In genomic region chr11:119993732-119994131, GRCh38 we compare ENCODE assay signal across 14 cellular contexts.
DNase-seq lines count a peak whose midpoint lies in the region; ATAC-seq, FAIRE-seq and TF ChIP-seq lines count a peak whose summit lies in the region.
"Had no signal": no experiment of that assay in that cellular context is flagged by ENCODE, and none has a peak within 500 bp of the region (broad histone marks: within the 10 kb centered on the region; RNA-seq: fewer than 3 reads in every experiment).

No MANE protein-coding gene starts in this region.

- no peaks in the 10 kb centered on the region for H3K4me1 ChIP-seq in colonic mucosa
- H3K4me1 ChIP-seq in small intestine (ENCODE audit: control insufficient read depth in 2 of 2, insufficient read depth in 1 of 2, low read depth in 1 of 2, low read length in 1 of 2): no peaks in the 10 kb centered on the region
- H3K4me1 ChIP-seq: ascending aorta, tibial nerve had no signal

- 10 to 51% (median 27%) methylated on average over 4 of the region's 4 CpGs for WGBS in small intestine, 3 donors

- H3K4me3 ChIP-seq in colonic mucosa (no peak overlapping the region), small intestine (ENCODE audit: low read depth in 1 of 2, low read length in 2 of 2) (no peak overlapping the region)
- H3K4me3 ChIP-seq: ascending aorta, tibial nerve had no signal

- H3K9me3 ChIP-seq in colonic mucosa (no peaks in the 10 kb centered on the region), small intestine (ENCODE audit: control insufficient read depth, low read depth) (no peaks in the 10 kb centered on the region)
- H3K9me3 ChIP-seq: ascending aorta, tibial nerve had no signal

- no peak overlapping the region for H3K9ac ChIP-seq in colonic mucosa (ENCODE audit: low read depth in 2 of 2, low read length in 2 of 2)

- intact Hi-C loops in colonic mucosa (cut with DNase I): no loop called here
- intact Hi-C loops in activated CD8-positive, alpha-beta T cell treated with anti-CD3 and anti-CD28 coated beads for 36 hours (cut with micrococcal nuclease): no loop called here

- ATAC-seq in activated CD8-positive, alpha-beta T cell treated with anti-CD3 and anti-CD28 coated beads for 36 hours: no peak

- no peaks in the 10 kb centered on the region for H3K36me3 Mint-ChIP-seq in activated CD8-positive, alpha-beta T cell treated with anti-CD3 and anti-CD28 coated beads for 36 hours (ENCODE audit: low read depth)

- H3K27ac Mint-ChIP-seq in activated CD8-positive, alpha-beta T cell treated with anti-CD3 and anti-CD28 coated beads for 36 hours: no peak overlapping the region

- H3K27me3 Mint-ChIP-seq in activated CD8-positive, alpha-beta T cell treated with anti-CD3 and anti-CD28 coated beads for 36 hours: no peaks in the 10 kb centered on the region

- H3K27ac ChIP-seq in colonic mucosa (no peak overlapping the region), small intestine (ENCODE audit: low read depth in 1 of 2, low read length in 1 of 2) (peak overlapping the region in 1 of 2 donors; percentile 7)
- H3K27ac ChIP-seq: ascending aorta, tibial nerve had no signal

- DNase-seq in NCI-H748 (lab: John Stamatoyannopoulos, UW; ENCODE audit: unreplicated experiment): peak; percentile 19
- DNase-seq in NCI-H748 treated with DMSO at 0.1 percent for 48 hours (lab: John Stamatoyannopoulos, UW): no peak
- peak; percentile 50 for DNase-seq in NCI-H345 (lab: John Stamatoyannopoulos, UW)
- peak; percentile 22 for DNase-seq in colonic mucosa
- DNase-seq in small intestine: peak; percentile 78
- no peak for DNase-seq in H54 (ENCODE audit: insufficient read length, low spot score)
- DNase-seq in activated CD8-positive, alpha-beta T cell treated with anti-CD3 and anti-CD28 coated beads for 36 hours: no peak
- DNase-seq in A172 (ENCODE audit: low spot score): no peak
- DNase-seq: activated CD4-positive, alpha-beta T cell treated with anti-CD3 and anti-CD28 coated beads, Interleukin-2, amount 50 U/mL, for 48 hours; NCI-H2081 treated with DMSO at 0.1 percent for 48 hours; RPMI8226; T-helper 9 cell had no signal

- TF ChIP-seq CTCF in colonic mucosa (IDR thresholded peaks at IDR 0.05): no peak
- no peak for TF ChIP-seq CTCF in activated CD8-positive, alpha-beta T cell treated with anti-CD3 and anti-CD28 coated beads for 36 hours (IDR thresholded peaks at IDR 0.05)

- CTCF ChIA-PET in activated CD8-positive, alpha-beta T cell treated with anti-CD3 and anti-CD28 coated beads for 36 hours (lab: Charles Lee): no interaction called here

- no peaks in the 10 kb centered on the region for H3K27me3 ChIP-seq in colonic mucosa
- no peaks in the 10 kb centered on the region for H3K27me3 ChIP-seq in small intestine (ENCODE audit: control insufficient read depth in 2 of 2, insufficient read depth in 2 of 2, low read length in 2 of 2)
- H3K27me3 ChIP-seq: ascending aorta had no signal

- no peaks in the 10 kb centered on the region for H3K4me1 Mint-ChIP-seq in activated CD8-positive, alpha-beta T cell treated with anti-CD3 and anti-CD28 coated beads for 36 hours (ENCODE audit: low read depth)

- TF ChIP-seq POLR2A in H54 (IDR thresholded peaks at IDR 0.05; ENCODE audit: low read depth, low read length): no peak

- H3K4me3 Mint-ChIP-seq in activated CD8-positive, alpha-beta T cell treated with anti-CD3 and anti-CD28 coated beads for 36 hours: no peak overlapping the region

- FAIRE-seq in small intestine (lab: Jason Lieb, UNC): no peak
- no peak for FAIRE-seq in H54 (lab: Jason Lieb, UNC)

- H3K36me3 ChIP-seq in colonic mucosa (no peaks in the 10 kb centered on the region), small intestine (ENCODE audit: control insufficient read depth in 2 of 2, insufficient read depth in 2 of 2, low read length in 2 of 2) (no peaks in the 10 kb centered on the region)
- H3K36me3 ChIP-seq: ascending aorta, tibial nerve had no signal

- POLR2A ChIA-PET in activated CD8-positive, alpha-beta T cell treated with anti-CD3 and anti-CD28 coated beads for 36 hours (lab: Charles Lee): no interaction called here

- H3K9me3 Mint-ChIP-seq in activated CD8-positive, alpha-beta T cell treated with anti-CD3 and anti-CD28 coated beads for 36 hours: no peaks in the 10 kb centered on the region

Comparison
In these comparisons a context has a peak if more than half of its experiments do, and no peak if none do; other contexts are left out.
1. DNase-seq: peak in NCI-H748 (single experiment), NCI-H345 (single experiment), colonic mucosa (single experiment) and small intestine (single experiment); none in NCI-H748 treated with DMSO at 0.1 percent for 48 hours (single experiment), H54 (single experiment), activated CD8-positive, alpha-beta T cell treated with anti-CD3 and anti-CD28 coated beads for 36 hours (single experiment) and A172 (single experiment).